21 cellular contexts compared by ENCODE assay signal in the genomic region with DNA sequence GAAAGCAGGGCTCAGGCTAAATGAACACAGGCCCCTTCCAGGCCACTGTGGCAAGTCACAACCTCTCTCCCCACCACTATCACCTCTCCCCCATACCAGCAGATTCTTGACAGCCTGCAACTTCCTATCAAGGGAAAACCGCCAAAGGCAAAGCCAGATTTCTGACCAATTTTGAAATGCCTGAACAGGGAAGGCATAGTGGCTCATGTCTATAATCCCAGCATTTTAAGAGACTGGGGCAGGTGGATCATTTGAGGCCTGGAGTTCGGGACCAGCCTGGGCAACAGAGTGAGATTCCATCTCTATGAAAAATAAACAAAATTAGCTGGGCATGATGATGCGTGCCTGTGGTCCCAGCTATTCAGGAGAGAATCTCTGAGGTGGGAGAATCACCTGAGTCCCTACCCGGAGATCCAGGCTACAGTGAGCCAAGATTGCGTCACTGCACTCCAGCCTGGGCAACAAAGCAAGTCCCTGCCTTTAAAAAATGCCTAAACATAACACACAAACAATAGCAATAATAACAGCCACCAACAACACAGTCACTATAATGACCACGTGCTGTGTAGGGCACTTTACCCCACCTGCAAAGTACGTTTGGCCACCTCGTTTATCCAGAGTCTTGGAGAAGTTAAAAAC.
"Had no signal": no experiment of that assay in that cellular context is flagged by ENCODE, and none has a peak within 500 bp of the region (broad histone marks: within the 10 kb centered on the region; RNA-seq: fewer than 3 reads in every experiment).

No MANE protein-coding gene starts in this region.

- DNase-seq: Karpas-422, KG1, MG63, MV-4-11, NCI-H1048, NCI-H1105, NCI-H1436 treated with DMSO at 0.1 percent for 48 hours, NCI-H1694, NCI-H187 treated with DMSO at 0.1 percent for 48 hours, NCI-H2029 treated with DMSO at 0.1 percent for 48 hours, NCI-H2171 treated with DMSO at 0.1 percent for 48 hours, NCI-H345, NCI-H510A, NCI-H524 treated with DMSO at 0.1 percent for 48 hours, NCI-H774, Right ventricle myocardium superior, RPMI8226, SIG-M5 had no signal

- H3K27me3 ChIP-seq: MG63, SJSA1 had no signal

- H3K4me1 ChIP-seq: SJSA1 had no signal

- H3K9me3 ChIP-seq: SJSA1 had no signal

- H3K36me3 ChIP-seq: MG63, SJSA1 had no signal

- FAIRE-seq: RCC 7860 had no signal

- H3K27ac ChIP-seq: SJSA1, SK-N-MC had no signal

- H3K4me3 ChIP-seq: MG63, SJSA1, SK-N-MC had no signal
